In genomic region chr22:40628354-40629042, GRCh38 we compare ENCODE assay signal across 11 cellular contexts. TPM values are rescaled to one million over a fixed set of nuclear protein-coding genes. Genes with fewer than 3 reads are reported as not detected.
DNase-seq lines count a peak whose midpoint lies in the region; ATAC-seq, FAIRE-seq and TF ChIP-seq lines count a peak whose summit lies in the region.
"Had no signal": no experiment of that assay in that cellular context is flagged by ENCODE, and none has a peak within 500 bp of the region (broad histone marks: within the 10 kb centered on the region; RNA-seq: fewer than 3 reads in every experiment).

No MANE protein-coding gene starts in this region.

- peaks cover 95% of the 10 kb centered on the region for H4K20me1 ChIP-seq in astrocyte (ENCODE audit: insufficient read depth, low read length)

- no peaks in the 10 kb centered on the region for H3K27me3 ChIP-seq in astrocyte (ENCODE audit: insufficient read depth, low read length)
- H3K27me3 ChIP-seq: Peyer's patch had no signal

- no peak overlapping the region for H2AFZ ChIP-seq in astrocyte (ENCODE audit: low read depth, low read length)

- DNase-seq in GM10248 (ENCODE audit: extremely low spot score) = peak; percentile 39
- peak; percentile 60 for DNase-seq in LHCN-M2 (ENCODE audit: low read depth)
- DNase-seq in astrocyte (ENCODE audit: low read depth) = peak; percentile 91
- DNase-seq in myocyte (ENCODE audit: low read depth) = peak; percentile 44
- DNase-seq in NCI-H526 (lab: John Stamatoyannopoulos, UW) = no peak
- DNase-seq in HTR-8/SVneo (ENCODE audit: insufficient read length, low spot score) = no peak
- DNase-seq: Peyer's patch; stimulated activated CD4-positive, alpha-beta T cell treated with anti-CD3 and anti-CD28 coated beads, Interleukin-2, amount 100 ng/mL, for 24 hours had no signal

- FAIRE-seq in astrocyte (lab: Jason Lieb, UNC) = no peak
- no peak for FAIRE-seq in HTR-8/SVneo (lab: Jason Lieb, UNC)

- H3K36me3 Mint-ChIP-seq in astrocyte (ENCODE audit: low read depth, unreplicated experiment) = peaks cover 1% of the 10 kb centered on the region
- H3K36me3 Mint-ChIP-seq: IgD-negative memory B cell had no signal

- H3K4me1 Mint-ChIP-seq in astrocyte (ENCODE audit: low read depth, unreplicated experiment) = peaks cover 30% of the 10 kb centered on the region

- TF ChIP-seq CTCF in GM10248 (IDR thresholded peaks at IDR 0.05; ENCODE audit: control extremely low read depth, extremely low read depth, low read depth, missing control alignments) (no peak), astrocyte (IDR thresholded peaks at IDR 0.05; ENCODE audit: insufficient read depth, low read depth, low read length) (no peak)

- peak overlapping the region; percentile 26 for H3K27ac ChIP-seq in astrocyte (ENCODE audit: low read depth, low read length)
- H3K27ac ChIP-seq: Peyer's patch had no signal

- no peak overlapping the region for H3K9ac ChIP-seq in astrocyte (ENCODE audit: low read length)

- H3K4me3 ChIP-seq in astrocyte (ENCODE audit: insufficient read depth, low read depth, low read length) = no peak overlapping the region
- H3K4me3 ChIP-seq: Peyer's patch had no signal

- peak overlapping the region; percentile 31 for H3K4me3 Mint-ChIP-seq in astrocyte (ENCODE audit: unreplicated experiment)

- POLR2A ChIA-PET in GM10248 (lab: Yijun Ruan, JAX) = no interaction called here

- H3K36me3 ChIP-seq in astrocyte (ENCODE audit: insufficient read depth, low read length) = no peaks in the 10 kb centered on the region
- H3K36me3 ChIP-seq: Peyer's patch had no signal

- peak overlapping the region; percentile 52 for H3K4me2 ChIP-seq in astrocyte (ENCODE audit: low read length)

- no peaks in the 10 kb centered on the region for H3K9me3 ChIP-seq in astrocyte (ENCODE audit: insufficient read depth, low read depth, low read length)
- H3K9me3 ChIP-seq: Peyer's patch had no signal

- no peaks in the 10 kb centered on the region for H3K9me3 Mint-ChIP-seq in astrocyte (ENCODE audit: unreplicated experiment)
- H3K9me3 Mint-ChIP-seq: IgD-negative memory B cell had no signal

- CTCF ChIA-PET in GM10248 (lab: Yijun Ruan, JAX) = interaction anchor here (1.3 to 3.0 kb wide), 3 partner anchors 18 to 192 kb away, joined by 5 to 16 read pairs (median 5); no protein-coding TSS in a partner anchor

- H3K4me1 ChIP-seq in astrocyte (ENCODE audit: insufficient read depth, low read length) = peaks cover 27% of the 10 kb centered on the region

- H3K79me2 ChIP-seq in astrocyte (ENCODE audit: insufficient read depth, low read length) = peaks cover 100% of the 10 kb centered on the region

- peak overlapping the region; percentile 72 for H3K27ac Mint-ChIP-seq in astrocyte (ENCODE audit: unreplicated experiment)
- H3K27ac Mint-ChIP-seq: IgD-negative memory B cell had no signal

- ATAC-seq in GM21825 (IDR thresholded peaks at IDR 0.05; ENCODE audit: unreplicated experiment) (no peak), HG02623 (IDR thresholded peaks at IDR 0.05; ENCODE audit: unreplicated experiment) (no peak)

- H3K27me3 Mint-ChIP-seq in astrocyte (ENCODE audit: low read depth, unreplicated experiment) = no peaks in the 10 kb centered on the region
- H3K27me3 Mint-ChIP-seq: IgD-negative memory B cell had no signal

RNA-seq across cellular contexts. Expression of gene MRTFA, which starts 8.0 kb away (rescaled TPM):
- 26.6 and 50.1 TPM in 2 replicates for total RNA-seq in LHCN-M2 (2014; rRNA removed)
- polyA plus RNA-seq in LHCN-M2 (2012) = 18.0 TPM
- 67.0 and 74.3 TPM in 2 replicates for total RNA-seq in astrocyte
- 47.0 and 51.1 TPM in 2 replicates for total RNA-seq in myocyte
- 26.7 TPM for polyA plus RNA-seq in myocyte (2012)

RNA-seq across cellular contexts. Expression of gene MCHR1, which starts 50.8 kb away (rescaled TPM):
- total RNA-seq in LHCN-M2 (2014; rRNA removed) (not detected in 2 replicates), astrocyte (0.96 and 1.8 TPM in 2 replicates), myocyte (0.94 and 2.1 TPM in 2 replicates)
- 0.05 TPM for polyA plus RNA-seq in LHCN-M2 (2012)
- polyA plus RNA-seq in myocyte (2012) = 0.66 TPM
- total RNA-seq: Peyer's patch had no signal
- polyA plus RNA-seq: IgD-negative memory B cell had no signal

Comparison
In these comparisons a context has a peak if more than half of its experiments do, and no peak if none do; other contexts are left out.
1. DNase-seq: peak in GM10248 (single experiment), LHCN-M2 (single experiment), astrocyte (single experiment) and myocyte (single experiment); none in NCI-H526 (0 of 2) and HTR-8/SVneo (single experiment).